ENCODE assay signal across 23 cellular contexts in the genomic region with DNA sequence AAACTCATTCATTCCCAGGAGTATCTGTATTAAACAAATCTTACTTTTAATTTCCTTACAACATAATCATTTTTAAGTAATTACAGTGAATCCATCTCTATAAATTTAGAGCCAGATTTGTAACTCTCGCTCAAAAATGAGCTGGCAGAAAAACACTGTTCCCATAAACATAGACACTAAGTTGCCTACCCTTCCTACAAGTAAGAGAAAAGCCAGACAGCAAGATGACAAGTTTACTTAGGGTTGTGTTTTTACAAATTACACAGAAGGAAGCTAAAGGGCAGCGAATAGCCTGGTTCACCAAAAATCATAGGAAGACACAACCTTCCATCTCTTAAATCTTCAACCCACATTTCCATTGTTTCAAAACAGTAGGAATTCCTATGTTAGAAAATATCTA.
"Had no signal": no experiment of that assay in that cellular context is flagged by ENCODE, and none has a peak within 500 bp of the region (broad histone marks: within the 10 kb centered on the region; RNA-seq: fewer than 3 reads in every experiment).

No MANE protein-coding gene starts in this region.

- H3K27me3 ChIP-seq: adrenal gland, esophagus squamous epithelium, heart right ventricle, ovary, right atrium auricular region, suprapubic skin, tibial nerve had no signal

- H3K9me3 ChIP-seq: adrenal gland, esophagus squamous epithelium, heart right ventricle, ovary, prostate gland, right atrium auricular region, suprapubic skin, tibial nerve had no signal

- H3K9me3 Mint-ChIP-seq: activated T-helper 17 cell treated with anti-CD3 and anti-CD28 coated beads, Interleukin-2, amount 50 U/mL, for 72 hours; natural killer cell treated with Interleukin-12 subunit alpha and Interleukin-12 subunit beta and Interleukin-15 and Interleukin-18, amount 100 ng/mL, for 72 hours; stimulated activated naive CD8-positive, alpha-beta T cell treated with anti-CD3 and anti-CD28 coated beads, Interleukin-15, amount 100 ng/mL, for 72 hours had no signal

- H3K27ac Mint-ChIP-seq: activated CD8-positive, alpha-beta T cell treated with anti-CD3 and anti-CD28 coated beads, Interleukin-2, amount 10 ng/mL, durations not matched to agents 7 days and 5 days; activated naive CD8-positive, alpha-beta T cell; activated T-helper 17 cell treated with anti-CD3 and anti-CD28 coated beads, Interleukin-2, amount 50 U/mL, for 72 hours; natural killer cell treated with Interleukin-12 subunit alpha and Interleukin-12 subunit beta and Interleukin-15 and Interleukin-18, amount 100 ng/mL, for 72 hours; stimulated activated naive CD8-positive, alpha-beta T cell treated with anti-CD3 and anti-CD28 coated beads, Interleukin-15, amount 100 ng/mL, for 72 hours had no signal

- ATAC-seq: activated CD8-positive, alpha-beta T cell treated with anti-CD3 and anti-CD28 coated beads, Interleukin-2, amount 10 ng/mL, durations not matched to agents 7 days and 5 days; activated T-helper 17 cell treated with anti-CD3 and anti-CD28 coated beads, Interleukin-2, amount 50 U/mL, for 72 hours; heart right ventricle; left colon; natural killer cell treated with Interleukin-12 subunit alpha and Interleukin-12 subunit beta and Interleukin-15 and Interleukin-18, amount 100 ng/mL, for 72 hours; stimulated activated naive CD8-positive, alpha-beta T cell treated with anti-CD3 and anti-CD28 coated beads, Interleukin-15, amount 100 ng/mL, for 72 hours had no signal

- H3K4me3 Mint-ChIP-seq: activated CD8-positive, alpha-beta T cell treated with anti-CD3 and anti-CD28 coated beads, Interleukin-2, amount 10 ng/mL, durations not matched to agents 7 days and 5 days; activated naive CD8-positive, alpha-beta T cell; activated T-helper 17 cell treated with anti-CD3 and anti-CD28 coated beads, Interleukin-2, amount 50 U/mL, for 72 hours; natural killer cell treated with Interleukin-12 subunit alpha and Interleukin-12 subunit beta and Interleukin-15 and Interleukin-18, amount 100 ng/mL, for 72 hours; stimulated activated naive CD8-positive, alpha-beta T cell treated with anti-CD3 and anti-CD28 coated beads, Interleukin-15, amount 100 ng/mL, for 72 hours had no signal

- H3K4me3 ChIP-seq: adrenal gland, esophagus squamous epithelium, heart right ventricle, ovary, prostate gland, right atrium auricular region, suprapubic skin, tibial nerve had no signal

- H3K27me3 Mint-ChIP-seq: activated naive CD8-positive, alpha-beta T cell; activated T-helper 17 cell treated with anti-CD3 and anti-CD28 coated beads, Interleukin-2, amount 50 U/mL, for 72 hours; natural killer cell treated with Interleukin-12 subunit alpha and Interleukin-12 subunit beta and Interleukin-15 and Interleukin-18, amount 100 ng/mL, for 72 hours; stimulated activated naive CD8-positive, alpha-beta T cell treated with anti-CD3 and anti-CD28 coated beads, Interleukin-15, amount 100 ng/mL, for 72 hours had no signal

- H3K36me3 ChIP-seq: adrenal gland, esophagus squamous epithelium, ovary, prostate gland, right atrium auricular region, suprapubic skin, tibial nerve, WERI-Rb-1 had no signal

- H3K27ac ChIP-seq: adrenal gland, esophagus squamous epithelium, ovary, prostate gland, right atrium auricular region, suprapubic skin, tibial nerve, WERI-Rb-1 had no signal

- DNase-seq: activated CD4-positive, alpha-beta T cell treated with anti-CD3 and anti-CD28 coated beads for 1 hour; activated CD4-positive, alpha-beta T cell treated with anti-CD3 and anti-CD28 coated beads, Interleukin-2, amount 50 U/mL, for 1 hour; activated CD8-positive, alpha-beta T cell treated with anti-CD3 and anti-CD28 coated beads, Interleukin-2, amount 10 ng/mL, durations not matched to agents 7 days and 5 days; activated naive CD4-positive, alpha-beta T cell; activated T-cell treated with anti-CD3 and anti-CD28 coated beads, Interleukin-2, amount 50 U/mL, for 1 hour; adrenal gland; central memory CD4-positive, alpha-beta T cell; effector memory CD4-positive, alpha-beta T cell; esophagus squamous epithelium; heart right ventricle; islet precursor cell; left colon; ovary; stimulated activated CD4-positive, alpha-beta T cell treated with anti-CD3 and anti-CD28 coated beads, Interleukin-4, amount 100 ng/mL, for 4 hours; stimulated activated naive CD8-positive, alpha-beta T cell treated with anti-CD3 and anti-CD28 coated beads, Interleukin-15, amount 100 ng/mL, for 72 hours; WERI-Rb-1 had no signal
